In the genomic region with DNA sequence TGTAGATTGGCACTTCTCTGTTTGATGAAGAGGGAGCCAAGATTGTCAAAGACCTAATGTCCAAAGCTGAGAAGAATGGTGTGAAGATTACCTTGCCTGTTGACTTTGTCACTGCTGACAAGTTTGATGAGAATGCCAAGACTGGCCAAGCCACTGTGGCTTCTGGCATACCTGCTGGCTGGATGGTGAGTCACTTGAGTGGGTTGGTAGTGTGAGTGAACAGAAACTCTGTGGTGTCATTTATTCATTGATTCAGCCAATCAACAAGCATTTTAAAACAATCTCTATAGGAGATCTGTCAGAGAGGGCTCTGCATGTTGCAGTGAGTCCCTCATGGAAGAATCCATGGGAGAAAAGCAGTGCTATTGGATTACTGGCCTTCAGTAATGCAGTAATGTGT, we compare ENCODE assay signal across 14 cellular contexts. TPM values are rescaled to one million over a fixed set of nuclear protein-coding genes. Genes with fewer than 3 reads are reported as not detected.
DNase-seq lines count a peak whose midpoint lies in the region; FAIRE-seq and TF ChIP-seq lines count a peak whose summit lies in the region.
"Had no signal": no experiment of that assay in that cellular context is flagged by ENCODE, and none has a peak within 500 bp of the region (broad histone marks: within the 10 kb centered on the region; RNA-seq: fewer than 3 reads in every experiment).

No MANE protein-coding gene starts in this region.

- no peak overlapping the region for H3K4me3 ChIP-seq in foreskin fibroblast (ENCODE audit: low read depth in 1 of 2, low read length in 2 of 2)
- H3K4me3 ChIP-seq in H7 (ENCODE audit: insufficient read depth, low read depth, low read length): no peak overlapping the region
- H3K4me3 ChIP-seq: GM12878, K562 had no signal

- DNase-seq in AG08395 (ENCODE audit: low spot score): peak; percentile 10
- no peak for DNase-seq in GM19239 (ENCODE audit: insufficient read length, low spot score)
- peak; percentile 55 to 61 for DNase-seq in activated T-cell treated with anti-CD3 and anti-CD28 coated beads, Interleukin-2, amount 50 U/mL, for 48 hours
- peak; percentile 26 to 53 for DNase-seq in foreskin fibroblast
- no peak for DNase-seq in OCI-M1 (lab: John Stamatoyannopoulos, UW)
- DNase-seq in NCI-H345 (lab: John Stamatoyannopoulos, UW): no peak
- no peak for DNase-seq in RWPE1 (ENCODE audit: low spot score)
- no peak for DNase-seq in H7
- DNase-seq: COR-L47, cortex of kidney, glutamatergic neuron, posterior cingulate gyrus had no signal

- POLR2A ChIA-PET in RWPE1 (lab: Yijun Ruan, JAX; ENCODE audit: low non-redundant PET): no interaction called here

- no peaks in the 10 kb centered on the region for H3K27me3 ChIP-seq in H7 (ENCODE audit: control insufficient read depth, insufficient read depth, low read length)

- no peak for TF ChIP-seq CTCF in foreskin fibroblast (IDR thresholded peaks at IDR 0.05; ENCODE audit: low read depth, low read length)
- TF ChIP-seq CTCF in RWPE1 (conservative IDR thresholded peaks at IDR 0.05; ENCODE audit: low read depth): no peak

- no peak overlapping the region for H3K27ac ChIP-seq in RWPE1

- CTCF ChIA-PET in RWPE1 (lab: Yijun Ruan, JAX): no interaction called here

- peaks cover 20% of the 10 kb centered on the region for H3K36me3 ChIP-seq in H7 (replicated peaks; ENCODE audit: control insufficient read depth, insufficient read depth, low read length)

- FAIRE-seq in GM19239 (lab: Jason Lieb, UNC): peak; percentile 69
- FAIRE-seq: GM12878, K562 had no signal

RNA-seq across cellular contexts. Expression of gene TAF9B, which starts 16.3 kb away (rescaled TPM):
- 29.4 and 41.5 TPM in 2 replicates for total RNA-seq in H7 (2014; rRNA removed; shearing (Covaris generic))

RNA-seq across cellular contexts. Expression of gene PGK1, which starts 19.1 kb away (rescaled TPM):
- 396 and 534 TPM in 2 replicates for total RNA-seq in H7 (2014; rRNA removed; shearing (Covaris generic))

Comparison
In these comparisons a context has a peak if more than half of its experiments do, and no peak if none do; other contexts are left out.
1. DNase-seq: peak in AG08395 (single experiment), activated T-cell treated with anti-CD3 and anti-CD28 coated beads, Interleukin-2, amount 50 U/mL, for 48 hours (2 of 2) and foreskin fibroblast (2 of 2); none in GM19239 (single experiment), OCI-M1 (single experiment), NCI-H345 (single experiment), RWPE1 (single experiment) and H7 (single experiment).